In genomic region chr1:234719454-234720258, GRCh38 we compare ENCODE assay signal across 14 cellular contexts.
DNase-seq lines count a peak whose midpoint lies in the region; TF ChIP-seq lines count a peak whose summit lies in the region.
"Had no signal": no experiment of that assay in that cellular context is flagged by ENCODE, and none has a peak within 500 bp of the region (broad histone marks: within the 10 kb centered on the region; RNA-seq: fewer than 3 reads in every experiment).

No MANE protein-coding gene starts in this region.

- 77 to 90% methylated on average over 8 of the region's 8 CpGs for WGBS in endodermal cell (ENCODE audit: insufficient coverage in 1 of 2, insufficient read length in 1 of 2), 2 experiments

- H3K27ac Mint-ChIP-seq in endodermal cell = no peak overlapping the region
- H3K27ac Mint-ChIP-seq: activated naive CD8-positive, alpha-beta T cell had no signal

- no peak overlapping the region for H3K4me3 Mint-ChIP-seq in endodermal cell
- H3K4me3 Mint-ChIP-seq: activated naive CD8-positive, alpha-beta T cell had no signal

- H3K27ac ChIP-seq in colonic mucosa (peak overlapping the region; percentile 54), muscle layer of colon (ENCODE audit: low read depth, low read length) (peak overlapping the region; percentile 98), temporal lobe (ENCODE audit: low read depth, low read length) (peak overlapping the region; percentile 97), endodermal cell (ENCODE audit: low read depth, low read length) (no peak overlapping the region)
- H3K27ac ChIP-seq: 22Rv1 had no signal

- TF ChIP-seq CTCF in colonic mucosa (IDR thresholded peaks at IDR 0.05) (no peak), endodermal cell (conservative IDR thresholded peaks at IDR 0.05) (no peak)

- no peaks in the 10 kb centered on the region for H3K36me3 Mint-ChIP-seq in endodermal cell (ENCODE audit: low read depth)
- H3K36me3 Mint-ChIP-seq: activated naive CD8-positive, alpha-beta T cell had no signal

- H3K9ac ChIP-seq in colonic mucosa (ENCODE audit: low read depth in 2 of 2, low read length in 2 of 2) = peak overlapping the region in 1 of 2 donors; percentile 90
- H3K9ac ChIP-seq in muscle layer of colon (ENCODE audit: low read length) = no peak overlapping the region
- no peak overlapping the region for H3K9ac ChIP-seq in endodermal cell (ENCODE audit: extremely low read depth, low read length, poor library complexity, severe bottlenecking)

- H3K27me3 ChIP-seq in colonic mucosa (no peaks in the 10 kb centered on the region), muscle layer of colon (ENCODE audit: control insufficient read depth in 1 of 2, insufficient read depth in 2 of 2, low read length in 2 of 2) (no peaks in the 10 kb centered on the region), endodermal cell (ENCODE audit: control insufficient read depth, insufficient read depth, low read length, poor library complexity, severe bottlenecking) (no peaks in the 10 kb centered on the region)

- H3K4me1 ChIP-seq in colonic mucosa = peaks cover 37% of the 10 kb centered on the region
- H3K4me1 ChIP-seq in muscle layer of colon (ENCODE audit: insufficient read depth, low read length) = peaks cover 88% of the 10 kb centered on the region
- H3K4me1 ChIP-seq in endodermal cell (ENCODE audit: control insufficient read depth, insufficient read depth, low read length) = peaks cover 34% of the 10 kb centered on the region

- H3K36me3 ChIP-seq in colonic mucosa (no peaks in the 10 kb centered on the region), muscle layer of colon (ENCODE audit: insufficient read depth, low read length) (no peaks in the 10 kb centered on the region), endodermal cell (ENCODE audit: control insufficient read depth, insufficient read depth, low read length) (no peaks in the 10 kb centered on the region)

- H3K27me3 Mint-ChIP-seq in endodermal cell (ENCODE audit: insufficient read depth) = no peaks in the 10 kb centered on the region
- H3K27me3 Mint-ChIP-seq: activated naive CD8-positive, alpha-beta T cell had no signal

- H3K9me3 ChIP-seq in colonic mucosa (no peaks in the 10 kb centered on the region), muscle layer of colon (ENCODE audit: low read length) (no peaks in the 10 kb centered on the region), endodermal cell (ENCODE audit: control insufficient read depth, low read length) (no peaks in the 10 kb centered on the region)

- intact Hi-C loops in colonic mucosa (cut with DNase I) = loop anchor here (5.0 to 10.0 kb wide), 3 partner anchors 238 to 365 kb away; no protein-coding TSS in a partner anchor

- DNase-seq in DMS 273 (lab: John Stamatoyannopoulos, UW; ENCODE audit: unreplicated experiment) = peak; percentile 43
- DNase-seq in DMS 273 treated with DMSO at 0.1 percent for 48 hours (lab: John Stamatoyannopoulos, UW) = no peak
- no peak for DNase-seq in colonic mucosa
- DNase-seq in endodermal cell = no peak
- DNase-seq in NCI-H446 (lab: John Stamatoyannopoulos, UW) = no peak
- no peak for DNase-seq in pons (ENCODE audit: low spot score)
- DNase-seq: activated CD4-positive, alpha-beta T cell treated with anti-CD3 and anti-CD28 coated beads for 1 hour; DMS53; NCI-H1436 treated with DMSO at 0.1 percent for 48 hours; retina had no signal

- peaks cover 70% of the 10 kb centered on the region for H3K4me1 Mint-ChIP-seq in endodermal cell

- H3K9me3 Mint-ChIP-seq in endodermal cell = no peaks in the 10 kb centered on the region

- no peak overlapping the region for H3K4me3 ChIP-seq in colonic mucosa
- no peak overlapping the region for H3K4me3 ChIP-seq in muscle layer of colon (ENCODE audit: low read depth in 1 of 2, low read length in 2 of 2)
- no peak overlapping the region for H3K4me3 ChIP-seq in endodermal cell (ENCODE audit: low read length)
